In the genomic region with DNA sequence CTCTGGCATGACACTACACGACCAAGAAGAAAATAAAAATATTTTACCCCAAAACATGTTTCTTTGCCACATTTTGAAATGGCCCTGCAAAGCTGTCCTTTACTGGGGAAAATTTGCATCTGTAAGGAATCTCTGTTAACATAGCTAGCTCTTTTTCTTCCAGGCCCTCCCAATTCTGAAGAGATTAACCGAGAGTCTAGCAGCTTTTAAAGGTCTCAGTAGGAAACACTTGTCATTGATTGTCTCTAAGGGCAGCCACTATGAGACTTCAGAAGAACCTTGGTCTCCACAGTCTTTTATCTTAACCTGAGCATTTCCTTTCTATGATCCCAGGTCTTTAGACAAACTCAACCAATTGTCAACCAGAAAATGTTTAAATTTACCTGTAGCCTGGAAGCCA, we compare ENCODE assay signal across 8 cellular contexts. TPM values are rescaled to one million over a fixed set of nuclear protein-coding genes. Genes with fewer than 3 reads are reported as not detected.
A peak's percentile ranks its signal among the peaks of the same experiment; 100 is the strongest.
DNase-seq lines count a peak whose midpoint lies in the region; TF ChIP-seq lines count a peak whose summit lies in the region.
"Not testable (repeated sequence)": the region's sequence is repeated elsewhere in the genome, so short reads cannot be mapped to it uniquely, and the experiment has no call there.
"Had no signal": no experiment of that assay in that cellular context is flagged by ENCODE, and none has a peak within 500 bp of the region (broad histone marks: within the 10 kb centered on the region; RNA-seq: fewer than 3 reads in every experiment).

No MANE protein-coding gene starts in this region.

- TF ChIP-seq CTCF in H9 (conservative IDR thresholded peaks at IDR 0.05); endothelial cell (IDR thresholded peaks at IDR 0.05; ENCODE audit: unreplicated experiment): not testable (repeated sequence)

- H3K18ac ChIP-seq in H9 (ENCODE audit: insufficient read length, low read depth, low read length); mesendoderm (ENCODE audit: low read length): not testable (repeated sequence)

- not testable (repeated sequence) for H4K8ac ChIP-seq in H9 (replicated peaks; ENCODE audit: insufficient read length, low read depth, low read length); mesendoderm (ENCODE audit: low read depth, low read length)

- not testable (repeated sequence) for H3K9me3 ChIP-seq in H9 (ENCODE audit: control insufficient read depth, low read depth, low read length); HUES48 (ENCODE audit: control insufficient read depth, insufficient read depth, low read length)
- H3K9me3 ChIP-seq in NT2/D1 (ENCODE audit: insufficient read depth, low read length), result peaks cover 66% of the 10 kb centered on the region

- not testable (repeated sequence) for H3K79me1 ChIP-seq in H9 (ENCODE audit: insufficient read depth, low read depth, low read length, poor library complexity, severe bottlenecking); mesendoderm (ENCODE audit: low read length)

- not testable (repeated sequence) for H2BK20ac ChIP-seq in H9 (ENCODE audit: low read depth, low read length, poor library complexity, severe bottlenecking)

- peaks cover 37 to 49% of the 10 kb centered on the region in 2 experiments for H3K9me3 Mint-ChIP-seq in H9
- H3K9me3 Mint-ChIP-seq in endothelial cell (ENCODE audit: unreplicated experiment), result not testable (repeated sequence)

- H3K27me3 Mint-ChIP-seq in H9 (ENCODE audit: low read depth); endothelial cell (ENCODE audit: unreplicated experiment): not testable (repeated sequence)

- H3T11ph ChIP-seq in H9 (ENCODE audit: low read length), result not testable (repeated sequence)

- not testable (repeated sequence) for H3K4ac ChIP-seq in H9 (ENCODE audit: low read depth, low read length); mesendoderm (ENCODE audit: low read depth, low read length)

- H2BK5ac ChIP-seq in H9 (ENCODE audit: insufficient read length, low read length); mesendoderm (ENCODE audit: low read length): not testable (repeated sequence)

- not testable (repeated sequence) for H3K79me2 ChIP-seq in H9 (ENCODE audit: insufficient read depth, low read length); mesendoderm (ENCODE audit: control insufficient read depth, insufficient read depth, low read length)

- H3K27ac ChIP-seq in H9 (ENCODE audit: insufficient read length, low read depth, low read length); mesendoderm (ENCODE audit: low read depth, low read length): not testable (repeated sequence)
- peak overlapping the region; percentile 70 for H3K27ac ChIP-seq in HUES48 (ENCODE audit: low read depth, low read length)

- H3K56ac ChIP-seq in H9 (ENCODE audit: insufficient read length, low read depth, low read length); mesendoderm (ENCODE audit: low read length): not testable (repeated sequence)

- H2BK15ac ChIP-seq in H9 (ENCODE audit: low read depth, low read length); mesendoderm (replicated peaks; ENCODE audit: low read depth): not testable (repeated sequence)

- peaks cover 13% of the 10 kb centered on the region in 2 experiments for H3K4me1 Mint-ChIP-seq in H9
- not testable (repeated sequence) for H3K4me1 Mint-ChIP-seq in endothelial cell (ENCODE audit: unreplicated experiment)

- not testable (repeated sequence) for H3K23me2 ChIP-seq in H9 (ENCODE audit: insufficient read length, low read depth, low read length, poor library complexity, severe bottlenecking)

- not testable (repeated sequence) for H2AK5ac ChIP-seq in H9 (ENCODE audit: insufficient read length, low read length); mesendoderm (ENCODE audit: low read length)

- H4K91ac ChIP-seq in H9 (ENCODE audit: insufficient read length, low read depth, low read length), result not testable (repeated sequence)

- not testable (repeated sequence) for H3K4me3 Mint-ChIP-seq in H9
- H3K4me3 Mint-ChIP-seq in endothelial cell (ENCODE audit: unreplicated experiment), result peak overlapping the region; percentile 80

- H2AFZ ChIP-seq in H9 (ENCODE audit: low read length), result not testable (repeated sequence)

- H3K4me1 ChIP-seq in H9 (ENCODE audit: insufficient read depth, low read length); HUES48 (ENCODE audit: control insufficient read depth, insufficient read depth, low read length); mesendoderm (ENCODE audit: control insufficient read depth, low read depth, low read length): not testable (repeated sequence)
- H3K4me1 ChIP-seq in NT2/D1 (ENCODE audit: insufficient read depth, insufficient read length), result peaks cover 12% of the 10 kb centered on the region

- not testable (repeated sequence) for H3K27me3 ChIP-seq in H9 (ENCODE audit: insufficient read depth, low read length); HUES48 (ENCODE audit: control insufficient read depth, insufficient read depth, low read length); NT2/D1 (ENCODE audit: insufficient read depth, insufficient read length); mesendoderm (ENCODE audit: insufficient read depth, low read length, poor library complexity)

- H3K36me3 Mint-ChIP-seq in H9 (ENCODE audit: insufficient read depth in 1 of 3, low read depth in 3 of 3) (peaks cover 21 to 50% (median 23%) of the 10 kb centered on the region in 3 experiments), endothelial cell (ENCODE audit: low read depth, unreplicated experiment) (peaks cover 16% of the 10 kb centered on the region)

- not testable (repeated sequence) for H4K5ac ChIP-seq in H9 (ENCODE audit: insufficient read length, low read depth, low read length); mesendoderm (ENCODE audit: low read length)

- H3K23ac ChIP-seq in H9 (ENCODE audit: insufficient read length, low read depth, low read length); mesendoderm (ENCODE audit: low read length): not testable (repeated sequence)

- no CpG with 5 or more reads among the region's 2 CpGs for WGBS in H9 (ENCODE audit: extremely low coverage, insufficient read length, low lambda C conversion rate)
- no CpG with 5 or more reads among the region's 2 CpGs for WGBS in mesendoderm (ENCODE audit: extremely low coverage, insufficient coverage, low lambda C conversion rate)

- H4K20me1 ChIP-seq in H9 (ENCODE audit: control insufficient read depth, insufficient read depth, insufficient read length), result not testable (repeated sequence)

- not testable (repeated sequence) for H3K14ac ChIP-seq in H9 (ENCODE audit: insufficient read depth, low read length)

- not testable (repeated sequence) for H3K9ac ChIP-seq in H9 (ENCODE audit: extremely low read depth, insufficient read length, low read length); HUES48 (ENCODE audit: low read depth, low read length); NT2/D1 (ENCODE audit: insufficient read length, low read depth); mesendoderm (ENCODE audit: low read length)

- H3K4me2 ChIP-seq in H9 (ENCODE audit: insufficient read depth, insufficient read length, low read length); mesendoderm (ENCODE audit: low read length): not testable (repeated sequence)

- not testable (repeated sequence) for H2BK12ac ChIP-seq in H9 (ENCODE audit: insufficient read length, low read depth, low read length)

- not testable (repeated sequence) for H3K27ac Mint-ChIP-seq in H9; endothelial cell (ENCODE audit: unreplicated experiment)

- H3K36me3 ChIP-seq in HUES48 (ENCODE audit: control insufficient read depth, insufficient read depth, low read length); mesendoderm (ENCODE audit: control insufficient read depth, insufficient read depth, low read length): not testable (repeated sequence)
- H3K36me3 ChIP-seq in NT2/D1 (ENCODE audit: insufficient read depth, insufficient read length, low read length), result peaks cover 23% of the 10 kb centered on the region

- H2BK120ac ChIP-seq in H9 (ENCODE audit: low read depth, low read length, poor library complexity, severe bottlenecking); mesendoderm (ENCODE audit: low read depth, low read length): not testable (repeated sequence)

- DNase-seq in ELF-1 (ENCODE audit: low read depth, low spot score) (peak; percentile 7), H9 (peak; percentile 15), NT2/D1 (ENCODE audit: low read depth, low spot score) (peak; percentile 75), islet precursor cell (peak; percentile 4), mesendoderm (peak; percentile 57)
- DNase-seq in endothelial cell (ENCODE audit: low spot score), result not testable (repeated sequence)

- not testable (repeated sequence) for H3K4me3 ChIP-seq in HUES48 (ENCODE audit: low read depth, low read length); NT2/D1 (ENCODE audit: insufficient read length, low read depth); mesendoderm (ENCODE audit: low read length)

RNA-seq across cellular contexts. Expression of a gene that starts 9.5 kb away (rescaled TPM):
- total RNA-seq in H9 (2021) (124 and 129 TPM in 2 replicates), endothelial cell (ENCODE audit: unreplicated experiment) (378 TPM)
- polyA plus RNA-seq in mesendoderm (2013, experiment 1 of 2), result 67.9 TPM
- 67.5 TPM for polyA plus RNA-seq in mesendoderm (2013, experiment 2 of 2)

RNA-seq across cellular contexts. Expression of a gene that starts 48.0 kb away (rescaled TPM):
- 6.7 and 6.8 TPM in 2 replicates for total RNA-seq in H9 (2021)
- total RNA-seq in endothelial cell (ENCODE audit: unreplicated experiment), result 1.5 TPM
- 2.4 TPM for polyA plus RNA-seq in mesendoderm (2013, experiment 1 of 2)
- 2.9 TPM for polyA plus RNA-seq in mesendoderm (2013, experiment 2 of 2)
- polyA plus RNA-seq: A549 had no signal
